ENCODE assay signal across 1 cellular context in genomic region chr19:58000677-58001076, GRCh38.
TF ChIP-seq lines count a peak whose summit lies in the region.

No MANE protein-coding gene starts in this region.

TF ChIP-seq in H1, 55 proteins besides CTCF, POLR2A, EP300 and RAD21:
- TF ChIP-seq CBX8 (IDR thresholded peaks at IDR 0.05; ENCODE audit: borderline replicate concordance, low read depth, low read length): no peak
- TF ChIP-seq TEAD4 (IDR thresholded peaks at IDR 0.05; ENCODE audit: low read depth, low read length): no peak
- TF ChIP-seq POU5F1 (IDR thresholded peaks at IDR 0.05; ENCODE audit: low read depth, low read length): no peak
- TF ChIP-seq NRF1 (IDR thresholded peaks at IDR 0.05; ENCODE audit: low read depth, low read length): no peak
- TF ChIP-seq USF2 (IDR thresholded peaks at IDR 0.05; ENCODE audit: low read length): no peak
- no peak for TF ChIP-seq TCF12 (IDR thresholded peaks at IDR 0.05; ENCODE audit: low read depth, low read length)
- no peak for TF ChIP-seq BCL11A (IDR thresholded peaks at IDR 0.05; ENCODE audit: low read depth in 2 of 2, low read length in 2 of 2)
- TF ChIP-seq MAX (IDR thresholded peaks at IDR 0.05): no peak
- TF ChIP-seq SRF (IDR thresholded peaks at IDR 0.05; ENCODE audit: low read depth, low read length): no peak
- no peak for TF ChIP-seq EGR1 (IDR thresholded peaks at IDR 0.05; ENCODE audit: borderline replicate concordance, low read depth, low read length)
- TF ChIP-seq CHD7 (IDR thresholded peaks at IDR 0.05; ENCODE audit: insufficient replicate concordance, low read length): no peak
- TF ChIP-seq RFX5 (IDR thresholded peaks at IDR 0.05; ENCODE audit: borderline replicate concordance, low read depth, low read length): no peak
- TF ChIP-seq SP2 (IDR thresholded peaks at IDR 0.05; ENCODE audit: low read length): no peak
- no peak for TF ChIP-seq SUZ12 (IDR thresholded peaks at IDR 0.05; ENCODE audit: low read length)
- TF ChIP-seq CTBP2 (IDR thresholded peaks at IDR 0.05; ENCODE audit: borderline replicate concordance, insufficient read depth, insufficient read length, low read length): no peak
- no peak for TF ChIP-seq RXRA (IDR thresholded peaks at IDR 0.05; ENCODE audit: insufficient read depth, low read depth, low read length)
- TF ChIP-seq ATF2 (IDR thresholded peaks at IDR 0.05; ENCODE audit: low read length): no peak
- TF ChIP-seq SP4 (IDR thresholded peaks at IDR 0.05; ENCODE audit: low read length): no peak
- TF ChIP-seq E2F6 (IDR thresholded peaks at IDR 0.05): no peak
